In the genomic region with DNA sequence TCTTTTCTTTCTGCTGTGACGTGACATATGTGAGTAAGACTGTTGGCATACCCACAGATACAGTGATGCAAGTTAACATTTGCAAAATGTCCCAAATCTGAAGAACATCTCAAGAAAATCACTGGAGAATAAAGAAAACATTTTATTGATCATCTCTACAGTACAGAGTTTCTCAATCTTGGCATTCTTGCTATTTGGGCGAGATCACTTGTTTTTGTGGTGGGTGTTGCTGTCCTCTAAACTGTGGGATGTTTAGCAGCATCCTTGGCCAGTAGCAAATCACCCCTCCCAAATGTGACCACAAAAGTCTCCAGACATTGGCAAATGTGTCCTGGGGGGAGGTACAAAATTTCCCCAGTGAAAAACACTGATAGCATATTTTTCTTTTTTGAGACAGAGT, we compare ENCODE assay signal across 33 cellular contexts. TPM values are rescaled to one million over a fixed set of nuclear protein-coding genes. Genes with fewer than 3 reads are reported as not detected.
"Had no signal": no experiment of that assay in that cellular context is flagged by ENCODE, and none has a peak within 500 bp of the region (broad histone marks: within the 10 kb centered on the region; RNA-seq: fewer than 3 reads in every experiment).

No MANE protein-coding gene starts in this region.

- H3K9ac ChIP-seq: SK-N-SH had no signal

- H3K4me3 Mint-ChIP-seq: activated CD4-positive, alpha-beta T cell treated with anti-CD3 and anti-CD28 coated beads for 36 hours; activated naive CD4-positive, alpha-beta T cell treated with anti-CD3 and anti-CD28 coated beads, Interleukin-2, amount 10 ng/mL, durations not matched to agents 7 days and 5 days; activated naive CD8-positive, alpha-beta T cell treated with anti-CD3 and anti-CD28 coated beads, Interleukin-2, amount 10 ng/mL, durations not matched to agents 7 days and 5 days; nephron; T-helper 1 cell treated with Interleukin-12 subunit alpha and Interleukin-12 subunit beta and Interleukin-4 antibody, amounts not matched to agents 30 μg/mL and 1 μg/mL, for 36 hours had no signal

- FAIRE-seq: endometrium, islet of Langerhans had no signal

- H3K27ac Mint-ChIP-seq: activated CD4-positive, alpha-beta T cell treated with anti-CD3 and anti-CD28 coated beads for 36 hours; activated naive CD4-positive, alpha-beta T cell treated with anti-CD3 and anti-CD28 coated beads, Interleukin-2, amount 10 ng/mL, durations not matched to agents 7 days and 5 days; activated naive CD8-positive, alpha-beta T cell treated with anti-CD3 and anti-CD28 coated beads, Interleukin-2, amount 10 ng/mL, durations not matched to agents 7 days and 5 days; nephron; progenitor cell of endocrine pancreas; T-helper 1 cell treated with Interleukin-12 subunit alpha and Interleukin-12 subunit beta and Interleukin-4 antibody, amounts not matched to agents 30 μg/mL and 1 μg/mL, for 36 hours had no signal

- H3K4me2 ChIP-seq: SK-N-SH had no signal

- H3K4me1 ChIP-seq: breast epithelium, left lung, spleen, suprapubic skin, tibial artery had no signal

- H3K36me3 ChIP-seq: breast epithelium, left lung, ovary, spleen, suprapubic skin, tibial artery had no signal

- H3K9me3 Mint-ChIP-seq: activated naive CD4-positive, alpha-beta T cell treated with anti-CD3 and anti-CD28 coated beads, Interleukin-2, amount 10 ng/mL, durations not matched to agents 7 days and 5 days; activated naive CD8-positive, alpha-beta T cell treated with anti-CD3 and anti-CD28 coated beads, Interleukin-2, amount 10 ng/mL, durations not matched to agents 7 days and 5 days; T-helper 1 cell treated with Interleukin-12 subunit alpha and Interleukin-12 subunit beta and Interleukin-4 antibody, amounts not matched to agents 30 μg/mL and 1 μg/mL, for 36 hours had no signal

- H3K9me3 ChIP-seq: ovary, SK-N-SH, suprapubic skin had no signal

- H3K36me3 Mint-ChIP-seq: activated naive CD4-positive, alpha-beta T cell treated with anti-CD3 and anti-CD28 coated beads, Interleukin-2, amount 10 ng/mL, durations not matched to agents 7 days and 5 days; activated naive CD8-positive, alpha-beta T cell treated with anti-CD3 and anti-CD28 coated beads, Interleukin-2, amount 10 ng/mL, durations not matched to agents 7 days and 5 days had no signal

- DNase-seq: activated CD4-positive, alpha-beta T cell treated with anti-CD3 and anti-CD28 coated beads for 36 hours; activated CD4-positive, alpha-beta T cell treated with anti-CD3 and anti-CD28 coated beads, Interleukin-2, amount 50 U/mL, for 4 hours; activated CD4-positive, CD25-positive, alpha-beta regulatory T cell; activated effector memory CD4-positive, alpha-beta T cell treated with anti-CD3 and anti-CD28 coated beads, Interleukin-2, amount 50 U/mL, for 16 hours; activated naive CD4-positive, alpha-beta T cell treated with anti-CD3 and anti-CD28 coated beads, Interleukin-2, amount 10 ng/mL, durations not matched to agents 7 days and 5 days; activated naive CD8-positive, alpha-beta T cell treated with anti-CD3 and anti-CD28 coated beads, Interleukin-2, amount 10 ng/mL, durations not matched to agents 7 days and 5 days; activated T-cell treated with anti-CD3 and anti-CD28 coated beads for 4 hours; amniotic stem cell; effector CD8-positive, alpha-beta T cell; foreskin melanocyte; glutamatergic neuron; left lung; ovary; retina; SK-N-SH; spleen; stimulated activated naive CD4-positive, alpha-beta T cell; SW 1271; T1000 had no signal

- H3K4me3 ChIP-seq: breast epithelium, left lung, ovary, spleen, suprapubic skin, tibial artery had no signal

- H3K4me1 Mint-ChIP-seq: activated CD4-positive, alpha-beta T cell treated with anti-CD3 and anti-CD28 coated beads for 36 hours; activated naive CD4-positive, alpha-beta T cell treated with anti-CD3 and anti-CD28 coated beads, Interleukin-2, amount 10 ng/mL, durations not matched to agents 7 days and 5 days; activated naive CD8-positive, alpha-beta T cell treated with anti-CD3 and anti-CD28 coated beads, Interleukin-2, amount 10 ng/mL, durations not matched to agents 7 days and 5 days; nephron had no signal

- H3K27me3 ChIP-seq: left lung, ovary, spleen, suprapubic skin, tibial artery had no signal

- H3K27ac ChIP-seq: breast epithelium, epithelial cell of prostate, left lung, ovary, spleen, suprapubic skin, tibial artery had no signal

- ATAC-seq: activated CD4-positive, alpha-beta T cell treated with anti-CD3 and anti-CD28 coated beads for 36 hours; left lung had no signal

- H3K27me3 Mint-ChIP-seq: activated CD4-positive, alpha-beta T cell treated with anti-CD3 and anti-CD28 coated beads for 36 hours; activated naive CD4-positive, alpha-beta T cell treated with anti-CD3 and anti-CD28 coated beads, Interleukin-2, amount 10 ng/mL, durations not matched to agents 7 days and 5 days; activated naive CD8-positive, alpha-beta T cell treated with anti-CD3 and anti-CD28 coated beads, Interleukin-2, amount 10 ng/mL, durations not matched to agents 7 days and 5 days; progenitor cell of endocrine pancreas had no signal

RNA-seq across cellular contexts. Expression of gene AMELX, which starts 28.8 kb away (rescaled TPM):
- total RNA-seq: activated CD4-positive, alpha-beta T cell treated with anti-CD3 and anti-CD28 coated beads for 36 hours; activated naive CD8-positive, alpha-beta T cell treated with anti-CD3 and anti-CD28 coated beads, Interleukin-2, amount 10 ng/mL, durations not matched to agents 7 days and 5 days; breast epithelium; dermis microvascular lymphatic vessel endothelial cell; fibroblast of lung; left lung; lung microvascular endothelial cell; mucosa of gallbladder; ovary; progenitor cell of endocrine pancreas; spleen; suprapubic skin; ureter had no signal
